Comparison of ENCODE assay signal across 14 cellular contexts in genomic region chr12:23895792-23896218, GRCh38. TPM values are rescaled to one million over a fixed set of nuclear protein-coding genes. Genes with fewer than 3 reads are reported as not detected.
DNase-seq lines count a peak whose midpoint lies in the region; ATAC-seq, FAIRE-seq and TF ChIP-seq lines count a peak whose summit lies in the region.
"Had no signal": no experiment of that assay in that cellular context is flagged by ENCODE, and none has a peak within 500 bp of the region (broad histone marks: within the 10 kb centered on the region; RNA-seq: fewer than 3 reads in every experiment).

No MANE protein-coding gene starts in this region.

- H2BK5ac ChIP-seq in mesendoderm (ENCODE audit: low read length): no peak overlapping the region

- H3K9ac ChIP-seq in K562 (ENCODE audit: insufficient read depth in 1 of 2, low read depth in 2 of 2, low read length in 2 of 2): no peak overlapping the region
- no peak overlapping the region for H3K9ac ChIP-seq in mesendoderm (ENCODE audit: low read length)
- H3K9ac ChIP-seq: BLaER1 had no signal

- CTCF ChIA-PET in K562 (lab: Yijun Ruan, JAX; ENCODE audit: low intra/inter-chr PET ratio): no interaction called here

- BruUV-seq in K562 (replicated peaks; lab: Mats Ljungman, UMichigan): no TSS peak

- H3K4ac ChIP-seq in mesendoderm (ENCODE audit: low read depth, low read length): no peak overlapping the region

- TF ChIP-seq RAD21 in K562 (CRISPR knock-in tag; conservative IDR thresholded peaks at IDR 0.05 in 1 of 2, IDR thresholded peaks at IDR 0.05 in 1 of 2): no peak

- H3K9me3 ChIP-seq in K562 (replicated peaks; ENCODE audit: control insufficient read depth, insufficient read depth, low read depth, low read length): no peaks in the 10 kb centered on the region
- H3K9me3 ChIP-seq: BLaER1 had no signal

- ATAC-seq in K562 (no peak), HG03521 (IDR thresholded peaks at IDR 0.05; ENCODE audit: unreplicated experiment) (no peak), HG02852 (IDR thresholded peaks at IDR 0.05; ENCODE audit: unreplicated experiment) (no peak), HG03520 (IDR thresholded peaks at IDR 0.05; ENCODE audit: unreplicated experiment) (no peak), left lobe of liver (no peak)
- ATAC-seq: SK-N-SH treated with all-trans-retinoic acid at 6 μM for 48 hours; stimulated activated naive B cell treated with anti-CD40 and anti-IgM and Interleukin-4, amounts not matched to agents 10 μg/mL and 1 μg/mL and 100 μg/mL, for 72 hours had no signal

- TF ChIP-seq CTCF in K562 (IDR thresholded peaks at IDR 0.05 in 2 of 3, conservative IDR thresholded peaks at IDR 0.05 in 1 of 3; ENCODE audit: insufficient read depth in 2 of 3, low read depth in 1 of 3, low read length in 3 of 3): no peak

- no peaks in the 10 kb centered on the region for H3K27me3 ChIP-seq in K562 (ENCODE audit: control insufficient read depth in 2 of 2, insufficient read depth in 2 of 2, low read length in 2 of 2)
- no peaks in the 10 kb centered on the region for H3K27me3 ChIP-seq in mesendoderm (ENCODE audit: insufficient read depth, low read length, poor library complexity)
- H3K27me3 ChIP-seq: BLaER1 had no signal

- H2BK120ac ChIP-seq in mesendoderm (ENCODE audit: low read depth, low read length): no peak overlapping the region

- H3K27ac ChIP-seq in K562 (ENCODE audit: extremely low read depth, low read depth, low read length) (no peak overlapping the region), mesendoderm (ENCODE audit: low read depth, low read length) (no peak overlapping the region)
- H3K27ac ChIP-seq: BLaER1, HL-60 had no signal

- H4K5ac ChIP-seq in mesendoderm (ENCODE audit: low read length): no peak overlapping the region

- H3K36me3 ChIP-seq in K562 (ENCODE audit: control insufficient read depth, insufficient read depth, low read length) (no peaks in the 10 kb centered on the region), mesendoderm (ENCODE audit: control insufficient read depth, insufficient read depth, low read length) (no peaks in the 10 kb centered on the region)
- H3K36me3 ChIP-seq: BLaER1 had no signal

- intact Hi-C loops in K562 (cut with micrococcal nuclease): no loop called here

- H3K4me3 ChIP-seq in K562 (no peak overlapping the region), mesendoderm (ENCODE audit: low read length) (no peak overlapping the region)
- H3K4me3 ChIP-seq: BLaER1 had no signal

- no peak overlapping the region for H4K8ac ChIP-seq in mesendoderm (ENCODE audit: low read depth, low read length)

- no peak overlapping the region for H2AK5ac ChIP-seq in mesendoderm (ENCODE audit: low read length)

- no peak overlapping the region for H3K56ac ChIP-seq in mesendoderm (ENCODE audit: low read length)

- H3K79me1 ChIP-seq in mesendoderm (ENCODE audit: low read length): no peaks in the 10 kb centered on the region

- no peak overlapping the region for H3K18ac ChIP-seq in mesendoderm (ENCODE audit: low read length)

- H3K4me2 ChIP-seq in K562 (ENCODE audit: insufficient read depth, low read length) (no peak overlapping the region), mesendoderm (ENCODE audit: low read length) (no peak overlapping the region)
- H3K4me2 ChIP-seq: BLaER1 had no signal

- no peaks in the 10 kb centered on the region for H3K9me1 ChIP-seq in K562 (ENCODE audit: control insufficient read depth, insufficient read depth, low read length)

- TF ChIP-seq POLR2A in K562 (conservative IDR thresholded peaks at IDR 0.05): no peak

- no peaks in the 10 kb centered on the region for H4K20me1 ChIP-seq in K562 (replicated peaks; ENCODE audit: control insufficient read depth, insufficient read depth, low read length)
- H4K20me1 ChIP-seq: BLaER1 had no signal

- H2BK15ac ChIP-seq in mesendoderm (replicated peaks; ENCODE audit: low read depth): no peak overlapping the region

- no peaks in the 10 kb centered on the region for H3K79me2 ChIP-seq in K562 (ENCODE audit: control insufficient read depth, insufficient read depth, low read length)
- H3K79me2 ChIP-seq in mesendoderm (ENCODE audit: control insufficient read depth, insufficient read depth, low read length): no peaks in the 10 kb centered on the region

- no peaks in the 10 kb centered on the region for H3K4me1 ChIP-seq in K562 (replicated peaks in 1 of 2; ENCODE audit: control insufficient read depth in 2 of 2, insufficient read depth in 2 of 2, low read length in 2 of 2)
- H3K4me1 ChIP-seq in mesendoderm (ENCODE audit: control insufficient read depth, low read depth, low read length): peaks cover 2% of the 10 kb centered on the region
- H3K4me1 ChIP-seq: BLaER1 had no signal

- no peak overlapping the region for H3K23ac ChIP-seq in mesendoderm (ENCODE audit: low read length)

- TF ChIP-seq EP300 in K562 (IDR thresholded peaks at IDR 0.05; ENCODE audit: low read length): no peak

- H2AFZ ChIP-seq in K562 (ENCODE audit: low read depth, low read length): peak overlapping the region; percentile 33; the same call in 1 of the 2 replicates

- DNase-seq in H4 (ENCODE audit: low spot score) (peak; percentile 2), NCI-H2107 (lab: John Stamatoyannopoulos, UW) (peak; percentile 49), K562 (ENCODE audit: extremely low read depth in 1 of 4, low spot score in 3 of 4) (no peak), mesendoderm (peak; percentile 84), left lobe of liver (ENCODE audit: low spot score) (no peak)
- DNase-seq: activated gamma-delta T cell; NCI-H510A; stimulated activated naive B cell treated with anti-CD40 and anti-IgM and Interleukin-4, amounts not matched to agents 10 μg/mL and 1 μg/mL and 100 μg/mL, for 72 hours had no signal

- POLR2A ChIA-PET in K562 (lab: Yijun Ruan, JAX): no interaction called here

- no peak for FAIRE-seq in K562 (lab: Jason Lieb, UNC)

- in situ Hi-C loops in K562 (cut with MboI): no loop called here

- WGBS in K562 (ENCODE audit: insufficient coverage, low coverage, missing lambda C conversion rate): 78% methylated on average over 5 of the region's 5 CpGs
- WGBS in mesendoderm (ENCODE audit: extremely low coverage, insufficient coverage, low lambda C conversion rate): no CpG with 5 or more reads among the region's 5 CpGs

TF ChIP-seq in K562, 482 proteins besides CTCF, POLR2A, EP300 and RAD21:
- TF ChIP-seq RUNX1 (IDR thresholded peaks at IDR 0.05; ENCODE audit: low read depth): no peak

RNA-seq across cellular contexts. Expression of gene SOX5, which starts 53.7 kb away (rescaled TPM):
- 2.5 and 5.4 TPM in 2 replicates for total RNA-seq in H4 (2014; rRNA removed; shearing (Covaris generic))
- total RNA-seq in K562 (2011; cell fraction: chromatin; rRNA removed; ENCODE audit: low replicate concordance): 17.1 and 17.2 TPM in 2 replicates
- 12.8 and 13.2 TPM in 2 replicates for total RNA-seq in K562 (2011; cell fraction: nucleolus; rRNA removed)
- total RNA-seq in K562 (2011; cell fraction: nucleoplasm; rRNA removed): 11.1 and 21.6 TPM in 2 replicates
- 12.5 and 13.4 TPM in 2 replicates for total RNA-seq in K562 (2014; rRNA removed)
- 12.3 and 13.7 TPM in 2 replicates for total RNA-seq in K562 (2014; rRNA removed; fragmentation: Illumina TruSeq; extraction: Trizol)
- 8.3 and 9.3 TPM in 2 replicates for total RNA-seq in K562 (2015; rRNA removed; fragmentation: Illumina TruSeq; extraction: Trizol)
- 11.9 and 14.1 TPM in 2 replicates for total RNA-seq in K562 (2021)
- polyA plus RNA-seq in K562 (2011; rRNA removed): 12.8 and 16.5 TPM in 2 replicates
- polyA plus RNA-seq in K562 (2011; cell fraction: cytosol; rRNA removed): 7.9 and 11.8 TPM in 2 replicates
- polyA plus RNA-seq in K562 (2011; cell fraction: nucleus; rRNA removed): 14.5 and 21.2 TPM in 2 replicates
- 4.3 and 4.7 TPM in 2 replicates for polyA plus RNA-seq in K562 (2012)
- polyA plus RNA-seq in K562 (2014; fragmentation: Illumina TruSeq; extraction: Trizol): 9.1 and 9.5 TPM in 2 replicates
- 10 to 100 TPM; 10.9 to 12.3 TPM for polyA plus RNA-seq in K562 (2014; fragmentation: Nextera tagmentation; extraction: Ambion mirVana)
- polyA plus RNA-seq in K562 (2014; rRNA removed): 9.6 and 10.1 TPM in 2 replicates
- 24.7 and 33.1 TPM in 2 replicates for polyA minus RNA-seq in K562 (2011; rRNA and poly(A)+ RNA removed)
- 5.9 and 21.4 TPM in 2 replicates for polyA minus RNA-seq in K562 (2011; cell fraction: cytosol; rRNA and poly(A)+ RNA removed)
- 21.3 and 27.2 TPM in 2 replicates for polyA minus RNA-seq in K562 (2011; cell fraction: nucleus; rRNA and poly(A)+ RNA removed)
- 0.97 TPM for polyA plus RNA-seq in mesendoderm (2013, experiment 1 of 2)
- 1.1 TPM for polyA plus RNA-seq in mesendoderm (2013, experiment 2 of 2)
- total RNA-seq in left lobe of liver: 32.2 TPM

Comparison
In these comparisons a context has a peak if more than half of its experiments do, and no peak if none do; other contexts are left out.
1. DNase-seq: peak in H4 (single experiment), NCI-H2107 (single experiment) and mesendoderm (single experiment); none in K562 (0 of 4) and left lobe of liver (single experiment).